In genomic region chr14:50000215-50001145, GRCh38 we compare ENCODE assay signal across 8 cellular contexts.
DNase-seq lines count a peak whose midpoint lies in the region; ATAC-seq, FAIRE-seq and TF ChIP-seq lines count a peak whose summit lies in the region.

No MANE protein-coding gene starts in this region.

- peaks cover 4% of the 10 kb centered on the region for H3K36me3 Mint-ChIP-seq in activated T-helper 2 cell treated with anti-CD3 and anti-CD28 coated beads, Interferon-gamma antibody, Interleukin-2, Interleukin-4, amounts not matched to agents 10 μg/mL and 5 μg/mL and 100 μg/mL, durations not matched to agents 14 hours and 24 hours and 36 hours (ENCODE audit: low read depth)

- peak overlapping the region; percentile 55 for H3K4me3 Mint-ChIP-seq in activated T-helper 2 cell treated with anti-CD3 and anti-CD28 coated beads, Interferon-gamma antibody, Interleukin-2, Interleukin-4, amounts not matched to agents 10 μg/mL and 5 μg/mL and 100 μg/mL, durations not matched to agents 14 hours and 24 hours and 36 hours (ENCODE audit: low read depth)

- 0 out of 2 replicates have a peak, but pooled peaks have one; percentile 9 for TF ChIP-seq POLR2A in A549 (IDR thresholded peaks at IDR 0.05; ENCODE audit: low read length)

- H3K4me3 ChIP-seq in A549 (no peak overlapping the region; the same call in 2 of the 3 replicates), Panc1 (ENCODE audit: low read depth in 2 of 2, low read length in 2 of 2) (peak overlapping the region; percentile 10 to 33; a peak in 3 of 4 replicates), fibroblast of villous mesenchyme (ENCODE audit: low read depth, low read length) (no peak overlapping the region), psoas muscle (peak overlapping the region; percentile 51), upper lobe of right lung (peak overlapping the region; percentile 24)

- CTCF ChIA-PET in A549 (lab: Yijun Ruan, JAX) (interaction anchor here (0.5 to 4.6 kb wide), 14 partner anchors 9 to 148 kb away, joined by 3 to 16 read pairs (median 4); partner anchors contain the start of gene NEMF), Panc1 (lab: Charles Lee) (interaction anchor here (0.6 to 1.0 kb wide), 4 partner anchors 26 to 134 kb away, joined by 3 to 4 read pairs (median 4); no protein-coding TSS in a partner anchor)

- H3K27me3 Mint-ChIP-seq in activated T-helper 2 cell treated with anti-CD3 and anti-CD28 coated beads, Interferon-gamma antibody, Interleukin-2, Interleukin-4, amounts not matched to agents 10 μg/mL and 5 μg/mL and 100 μg/mL, durations not matched to agents 14 hours and 24 hours and 36 hours (ENCODE audit: low read depth) = no peaks in the 10 kb centered on the region

- H3K9me3 Mint-ChIP-seq in activated T-helper 2 cell treated with anti-CD3 and anti-CD28 coated beads, Interferon-gamma antibody, Interleukin-2, Interleukin-4, amounts not matched to agents 10 μg/mL and 5 μg/mL and 100 μg/mL, durations not matched to agents 14 hours and 24 hours and 36 hours = no peaks in the 10 kb centered on the region

- TF ChIP-seq EP300 in A549 (IDR thresholded peaks at IDR 0.05) = no peak

- no peak for TF ChIP-seq RAD21 in A549 (conservative IDR thresholded peaks at IDR 0.05 in 1 of 2, IDR thresholded peaks at IDR 0.05 in 1 of 2)

- POLR2A ChIA-PET in A549 (lab: Yijun Ruan, JAX) = interaction anchor here (0.6 to 2.3 kb wide), 8 partner anchors 25 to 668 kb away, joined by 3 to 7 read pairs (median 6); partner anchors contain the start of gene ARF6
- POLR2A ChIA-PET in Panc1 (lab: Charles Lee) = interaction anchor here (0.6 to 1.5 kb wide), 5 partner anchors 12 to 395 kb away, joined by 3 to 9 read pairs (median 5); partner anchors contain the start of gene RPL36AL

- WGBS in A549 (ENCODE audit: missing lambda C conversion rate) = 31% methylated on average over 17 of the region's 17 CpGs
- 25 to 42% (median 27%) methylated on average over 17 of the region's 17 CpGs for WGBS in psoas muscle, 3 donors

- intact Hi-C loops in Panc1 (cut with micrococcal nuclease; ENCODE audit: unreplicated experiment) = loop anchor here (1.0 to 5.0 kb wide), 3 partner anchors 25 to 102 kb away; no protein-coding TSS in a partner anchor
- intact Hi-C loops in activated T-helper 2 cell treated with anti-CD3 and anti-CD28 coated beads, Interferon-gamma antibody, Interleukin-2, Interleukin-4, amounts not matched to agents 10 μg/mL and 5 μg/mL and 100 μg/mL, durations not matched to agents 14 hours and 24 hours and 36 hours (cut with micrococcal nuclease) = loop anchor here (1.0 to 5.0 kb wide), 5 partner anchors 38 to 522 kb away; partner anchors contain the start of genes MGAT2 and RPL36AL
- intact Hi-C loops in psoas muscle (cut with DNase I) = loop anchor here (2.0 to 10.0 kb wide), 4 partner anchors 107 to 136 kb away; partner anchors contain the start of gene ARF6 (in 1 of the 2)
- intact Hi-C loops in upper lobe of right lung (cut with DNase I) = loop anchor here (5.0 kb wide), 2 partner anchors 102 to 108 kb away; partner anchors contain the start of gene ARF6

- peaks cover 43% of the 10 kb centered on the region for H3K4me1 Mint-ChIP-seq in activated T-helper 2 cell treated with anti-CD3 and anti-CD28 coated beads, Interferon-gamma antibody, Interleukin-2, Interleukin-4, amounts not matched to agents 10 μg/mL and 5 μg/mL and 100 μg/mL, durations not matched to agents 14 hours and 24 hours and 36 hours (ENCODE audit: low read depth)

- ATAC-seq in A549 = peak; percentile 49 to 53
- peak; percentile 58 for ATAC-seq in Panc1
- ATAC-seq in psoas muscle = peak; percentile 72 to 82 (median 76)
- peak; percentile 31 for ATAC-seq in upper lobe of right lung
- ATAC-seq in HG02571 (IDR thresholded peaks at IDR 0.05; ENCODE audit: unreplicated experiment) = no peak

- peak overlapping the region; percentile 100 for H3K27ac Mint-ChIP-seq in activated T-helper 2 cell treated with anti-CD3 and anti-CD28 coated beads, Interferon-gamma antibody, Interleukin-2, Interleukin-4, amounts not matched to agents 10 μg/mL and 5 μg/mL and 100 μg/mL, durations not matched to agents 14 hours and 24 hours and 36 hours

- TF ChIP-seq CTCF in A549 (IDR thresholded peaks at IDR 0.05) (no peak), Panc1 (IDR thresholded peaks at IDR 0.05) (no peak), fibroblast of villous mesenchyme (IDR thresholded peaks at IDR 0.05; ENCODE audit: insufficient read depth, low read depth, low read length) (no peak), psoas muscle (IDR thresholded peaks at IDR 0.05) (no peak), upper lobe of right lung (IDR thresholded peaks at IDR 0.05) (no peak)

- H3K36me3 ChIP-seq in Panc1 (ENCODE audit: control insufficient read depth, insufficient read depth, low read length) = no peaks in the 10 kb centered on the region
- no peaks in the 10 kb centered on the region for H3K36me3 ChIP-seq in psoas muscle (ENCODE audit: insufficient read depth in 1 of 2, low read depth in 1 of 2)
- no peaks in the 10 kb centered on the region for H3K36me3 ChIP-seq in upper lobe of right lung

- BruUV-seq in Panc1 (replicated peaks; lab: Mats Ljungman, UMichigan) = no TSS peak

- H3K27me3 ChIP-seq in Panc1 (ENCODE audit: control insufficient read depth, insufficient read depth, low read length) (no peaks in the 10 kb centered on the region), psoas muscle (ENCODE audit: insufficient read depth in 3 of 3, low read length in 2 of 3) (no peaks in the 10 kb centered on the region), upper lobe of right lung (no peaks in the 10 kb centered on the region)

- peaks cover 57% of the 10 kb centered on the region for H3K4me1 ChIP-seq in A549
- H3K4me1 ChIP-seq in Panc1 (ENCODE audit: control insufficient read depth, insufficient read depth, low read length) = peaks cover 68% of the 10 kb centered on the region
- H3K4me1 ChIP-seq in psoas muscle = peaks cover 55% of the 10 kb centered on the region
- H3K4me1 ChIP-seq in upper lobe of right lung = peaks cover 45% of the 10 kb centered on the region

- no peak for FAIRE-seq in A549 (lab: Jason Lieb, UNC)
- FAIRE-seq in GM19239 (lab: Jason Lieb, UNC) = peak; percentile 91

- H3K27ac ChIP-seq in A549 (peak overlapping the region; percentile 90 to 94), Panc1 (ENCODE audit: low read length) (peak overlapping the region; percentile 100), psoas muscle (peak overlapping the region; percentile 94), upper lobe of right lung (peak overlapping the region; percentile 93)

- H3K9me3 ChIP-seq in A549 (no peaks in the 10 kb centered on the region), Panc1 (ENCODE audit: control insufficient read depth, insufficient read depth, low read depth, low read length) (no peaks in the 10 kb centered on the region), psoas muscle (no peaks in the 10 kb centered on the region), upper lobe of right lung (no peaks in the 10 kb centered on the region)

- in situ Hi-C loops in Panc1 (cut with HindIII; ENCODE audit: low pct_unique_long_range_greater_than_20kb, low sequenced_read_pairs) = no loop called here

- H3K4me2 ChIP-seq in A549 = peak overlapping the region; percentile 88

- peak in 1 of 2 experiments; percentile 50 for DNase-seq in A549 (ENCODE audit: low read depth in 1 of 2, low spot score in 1 of 2)
- no peak for DNase-seq in GM19239 (ENCODE audit: insufficient read length, low spot score)
- no peak for DNase-seq in Panc1 (ENCODE audit: low read depth, low spot score)
- DNase-seq in activated T-helper 2 cell treated with anti-CD3 and anti-CD28 coated beads, Interferon-gamma antibody, Interleukin-2, Interleukin-4, amounts not matched to agents 10 μg/mL and 5 μg/mL and 100 μg/mL, durations not matched to agents 14 hours and 24 hours and 36 hours (ENCODE audit: low spot score) = peak; percentile 74
- DNase-seq in fibroblast of villous mesenchyme (ENCODE audit: low read depth) = peak; percentile 92
- peak; percentile 66 to 83 for DNase-seq in psoas muscle
- peak; percentile 81 for DNase-seq in upper lobe of right lung

TF ChIP-seq in A549, 52 proteins besides CTCF, POLR2A, EP300 and RAD21:
- TF ChIP-seq ESRRA (IDR thresholded peaks at IDR 0.05; ENCODE audit: borderline replicate concordance, low read length) (peak; percentile 49; the same call in 1 of the 2 replicates), ZNF302 (CRISPR knock-in tag; IDR thresholded peaks at IDR 0.05) (no peak)
TF ChIP-seq in A549: peak in this region for 1.

Comparison
In these comparisons a context has a peak if more than half of its experiments do, and no peak if none do; other contexts are left out.
1. DNase-seq: peak in activated T-helper 2 cell treated with anti-CD3 and anti-CD28 coated beads, Interferon-gamma antibody, Interleukin-2, Interleukin-4, amounts not matched to agents 10 μg/mL and 5 μg/mL and 100 μg/mL, durations not matched to agents 14 hours and 24 hours and 36 hours (single experiment), fibroblast of villous mesenchyme (single experiment), psoas muscle (2 of 2) and upper lobe of right lung (single experiment); none in GM19239 (single experiment) and Panc1 (single experiment).
2. H3K4me3 ChIP-seq: peak in Panc1 (2 of 2), psoas muscle (single experiment) and upper lobe of right lung (single experiment); none in A549 (single experiment) and fibroblast of villous mesenchyme (single experiment).
3. Peak in every context shown above with its lines, with median percentiles within 50 percentile points of each other: H3K27ac ChIP-seq.